8 cellular contexts compared by ENCODE assay signal in the genomic region with DNA sequence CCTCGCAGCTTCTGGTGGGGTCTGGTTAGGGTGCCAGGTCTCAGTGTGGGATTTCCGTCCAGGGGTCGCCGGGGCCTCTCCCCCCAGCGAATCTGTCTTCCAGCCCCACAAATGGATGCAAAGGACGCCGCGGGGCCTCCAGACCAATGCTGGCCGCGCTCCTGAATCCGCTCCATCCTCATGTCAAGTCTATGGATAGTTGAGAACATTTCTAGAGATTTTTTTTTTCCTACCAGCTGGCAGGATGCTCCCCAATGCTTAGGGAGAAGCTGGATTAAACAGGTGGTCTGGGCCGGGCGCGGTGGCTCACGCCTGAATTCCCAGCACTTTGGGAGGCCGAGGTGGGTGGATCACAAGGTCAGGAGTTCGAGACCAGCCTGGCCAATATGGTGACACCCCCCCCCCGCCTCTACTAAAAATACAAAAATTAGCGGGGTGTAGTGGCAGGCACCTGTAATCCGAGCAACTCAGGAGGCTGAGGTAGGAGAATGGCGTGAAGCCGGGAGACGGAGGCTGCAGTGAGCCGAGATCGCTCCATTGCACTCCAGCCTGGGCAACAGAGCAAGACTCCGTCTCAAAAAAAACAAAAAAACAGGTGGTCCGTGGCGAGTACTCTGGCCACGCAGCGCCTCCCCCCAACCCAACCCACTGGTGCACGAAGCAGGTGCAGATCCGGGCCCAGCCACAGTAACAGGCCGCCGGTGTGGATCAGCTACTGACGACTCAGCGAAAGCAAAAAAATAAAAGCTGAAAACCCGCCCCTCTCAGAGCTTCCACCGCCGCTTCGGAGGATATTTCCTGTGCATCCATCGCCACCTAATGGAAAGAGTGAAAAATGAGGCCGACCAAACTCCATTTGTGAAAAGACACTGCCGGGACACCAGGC. TPM values are rescaled to one million over a fixed set of nuclear protein-coding genes. Genes with fewer than 3 reads are reported as not detected.
DNase-seq lines count a peak whose midpoint lies in the region; ATAC-seq, FAIRE-seq and TF ChIP-seq lines count a peak whose summit lies in the region.

No MANE protein-coding gene starts in this region.

- H2AFZ ChIP-seq in Loucy (ENCODE audit: low read length) = peak overlapping the region; percentile 82
- H2AFZ ChIP-seq in neural progenitor cell (replicated peaks) = peak overlapping the region; percentile 85

- peaks cover 5% of the 10 kb centered on the region for H3K36me3 Mint-ChIP-seq in neural progenitor cell

- H3F3A ChIP-seq in Loucy (ENCODE audit: low read depth) = no peaks in the 10 kb centered on the region
- H3F3A ChIP-seq in neural progenitor cell (ENCODE audit: low read depth) = peaks cover 12% of the 10 kb centered on the region

- H3K4me1 ChIP-seq in Loucy (ENCODE audit: insufficient read depth, low read length, poor library complexity, severe bottlenecking) (peaks cover 8% of the 10 kb centered on the region), neural progenitor cell (peaks cover 13% of the 10 kb centered on the region), stomach smooth muscle (ENCODE audit: control insufficient read depth, insufficient read depth, low read length) (peaks cover 13% of the 10 kb centered on the region)

- DNase-seq in GM12891 (ENCODE audit: insufficient read length, low spot score) (peak; percentile 60), SIG-M5 treated with dmso at 0.1 percent for 504 hours (lab: John Stamatoyannopoulos, UW; ENCODE audit: unreplicated experiment) (peak; percentile 86), foreskin melanocyte (peak; percentile 77), neural progenitor cell (ENCODE audit: low spot score) (peak; percentile 94)
- DNase-seq in activated effector memory CD4-positive, alpha-beta T cell treated with anti-CD3 and anti-CD28 coated beads, Interleukin-2, amount 50 U/mL, for 16 hours = peak; percentile 90

- no peak overlapping the region for H3K9ac ChIP-seq in Loucy (ENCODE audit: low read depth, low read length, poor library complexity, severe bottlenecking)
- H3K9ac ChIP-seq in neural progenitor cell = no peak overlapping the region
- H3K9ac ChIP-seq in stomach smooth muscle (ENCODE audit: low read length in 2 of 2) = peak overlapping the region; percentile 36 to 53

- H3K27me3 Mint-ChIP-seq in neural progenitor cell (ENCODE audit: insufficient read depth, low read depth) = peaks cover 10% of the 10 kb centered on the region

- H3K27ac ChIP-seq in neural progenitor cell = peak overlapping the region; percentile 18
- H3K27ac ChIP-seq in stomach smooth muscle (ENCODE audit: low read length) = peak overlapping the region; percentile 76

- H3K4me2 ChIP-seq in Loucy (ENCODE audit: low read depth, low read length, poor library complexity, severe bottlenecking) (peak overlapping the region; percentile 68), neural progenitor cell (peak overlapping the region; percentile 75)

- peaks cover 35% of the 10 kb centered on the region for H3K4me1 Mint-ChIP-seq in neural progenitor cell

- FAIRE-seq in GM12891 (lab: Jason Lieb, UNC) = peak; percentile 71

- peak overlapping the region; percentile 93 for H3K4me3 Mint-ChIP-seq in neural progenitor cell

- H3K79me2 ChIP-seq in Loucy (ENCODE audit: insufficient read depth, low read length) (no peaks in the 10 kb centered on the region), neural progenitor cell (ENCODE audit: low read depth) (peaks cover 32% of the 10 kb centered on the region)

- no peak for TF ChIP-seq POLR2A in GM12891 (IDR thresholded peaks at IDR 0.05; ENCODE audit: low read depth, low read length)

- TF ChIP-seq CTCF in Loucy (conservative IDR thresholded peaks at IDR 0.05; ENCODE audit: low read length) = peak; percentile 79
- TF ChIP-seq CTCF in neural progenitor cell (IDR thresholded peaks at IDR 0.05) = peak; percentile 80

- H3K4me3 ChIP-seq in Loucy (ENCODE audit: low read length, poor library complexity, severe bottlenecking) = peak overlapping the region; percentile 67
- peak overlapping the region; percentile 94 for H3K4me3 ChIP-seq in neural progenitor cell
- H3K4me3 ChIP-seq in stomach smooth muscle (ENCODE audit: low read length in 2 of 2) = peak overlapping the region; percentile 43 to 69

- no peaks in the 10 kb centered on the region for H3K9me2 ChIP-seq in Loucy (replicated peaks; ENCODE audit: low read depth, low read length)

- H3K27me3 ChIP-seq in Loucy (ENCODE audit: insufficient read depth, low read length, poor library complexity, severe bottlenecking) = no peaks in the 10 kb centered on the region
- no peaks in the 10 kb centered on the region for H3K27me3 ChIP-seq in neural progenitor cell
- H3K27me3 ChIP-seq in stomach smooth muscle (ENCODE audit: control insufficient read depth in 1 of 2, insufficient read depth in 2 of 2, low read length in 2 of 2) = no peaks in the 10 kb centered on the region

- H4K20me1 ChIP-seq in Loucy (ENCODE audit: insufficient read depth, low read length, poor library complexity, severe bottlenecking) (no peaks in the 10 kb centered on the region), neural progenitor cell (ENCODE audit: low read depth) (peaks cover 31% of the 10 kb centered on the region)

- H3K9me3 Mint-ChIP-seq in neural progenitor cell = no peaks in the 10 kb centered on the region

- no peak for ATAC-seq in GM21576 (IDR thresholded peaks at IDR 0.05; ENCODE audit: unreplicated experiment)

- H3K9me3 ChIP-seq in Loucy (ENCODE audit: insufficient read depth, low read depth, low read length) (no peaks in the 10 kb centered on the region), neural progenitor cell (ENCODE audit: low read depth) (no peaks in the 10 kb centered on the region), stomach smooth muscle (ENCODE audit: control insufficient read depth in 2 of 2, low read length in 2 of 2) (no peaks in the 10 kb centered on the region)

- H3K36me3 ChIP-seq in Loucy (ENCODE audit: insufficient read depth, low read length) = no peaks in the 10 kb centered on the region
- H3K36me3 ChIP-seq in neural progenitor cell = no peaks in the 10 kb centered on the region
- H3K36me3 ChIP-seq in stomach smooth muscle (ENCODE audit: control insufficient read depth in 2 of 2, insufficient read depth in 2 of 2, low read length in 2 of 2) = no peaks in the 10 kb centered on the region

- no peak overlapping the region for H3K27ac Mint-ChIP-seq in neural progenitor cell

TF ChIP-seq in GM12891, 5 proteins besides CTCF, POLR2A, EP300 and RAD21:
- TF ChIP-seq POLR2AphosphoS5 (IDR thresholded peaks at IDR 0.05; ENCODE audit: low read depth, low read length) (no peak), POU2F2 (IDR thresholded peaks at IDR 0.05; ENCODE audit: low read depth, low read length) (no peak), TAF1 (IDR thresholded peaks at IDR 0.05; ENCODE audit: low read depth, low read length) (no peak), PAX5 (IDR thresholded peaks at IDR 0.05; ENCODE audit: insufficient read depth, low read length, severe bottlenecking) (no peak), SPI1 (IDR thresholded peaks at IDR 0.05; ENCODE audit: low read depth, low read length) (no peak)
TF ChIP-seq in GM12891: peak in this region for 0.

RNA-seq across cellular contexts. Expression of a gene that starts 1.1 kb away (rescaled TPM):
- 0.26 TPM for polyA plus RNA-seq in GM12891 (2012; ENCODE audit: low read depth, missing spikeins)
- 35.9 and 69.4 TPM in 2 replicates for total RNA-seq in neural progenitor cell (ENCODE audit: low replicate concordance)

RNA-seq across cellular contexts. Expression of a gene that starts 16.3 kb away (rescaled TPM):
- polyA plus RNA-seq in GM12891 (2012; ENCODE audit: low read depth, missing spikeins) = 7.0 TPM
- 11.7 and 15.7 TPM in 2 replicates for total RNA-seq in neural progenitor cell (ENCODE audit: low replicate concordance)

Comparison
In these comparisons a context has a peak if more than half of its experiments do, and no peak if none do; other contexts are left out.
1. H3K9ac ChIP-seq: peak in stomach smooth muscle (2 of 2); none in Loucy (single experiment) and neural progenitor cell (single experiment).
2. Peak in every context shown above with its lines, with median percentiles within 50 percentile points of each other: DNase-seq and H3K4me3 ChIP-seq.